Comparison of ENCODE assay signal across 1 cellular context in genomic region chr7:98021588-98022351, GRCh38.
TF ChIP-seq lines count a peak whose summit lies in the region.

No MANE protein-coding gene starts in this region.

TF ChIP-seq in HepG2, 621 proteins besides CTCF, POLR2A, EP300 and RAD21 (continued from another document and continues in another):
- TF ChIP-seq ZNF83 (CRISPR knock-in tag; IDR thresholded peaks at IDR 0.05; ENCODE audit: borderline replicate concordance) (peak; percentile 48; the same call in 1 of the 2 replicates), ZNF432 (CRISPR knock-in tag; IDR thresholded peaks at IDR 0.05; ENCODE audit: borderline replicate concordance) (no peak), CREB1 (IDR thresholded peaks at IDR 0.05) (no peak), CREB1 (CRISPR knock-in tag; IDR thresholded peaks at IDR 0.05) (no peak), FOSL2 (CRISPR knock-in tag; IDR thresholded peaks at IDR 0.05) (peak; percentile 57), MNT (IDR thresholded peaks at IDR 0.05) (no peak), ZNF770 (CRISPR knock-in tag; IDR thresholded peaks at IDR 0.05) (peak; percentile 94), ZFY (CRISPR knock-in tag; IDR thresholded peaks at IDR 0.05) (no peak), ARID3A (IDR thresholded peaks at IDR 0.05; ENCODE audit: low read depth, low read length) (0 out of 2 replicates have a peak, but pooled peaks have one; percentile 26), GABPB1 (CRISPR knock-in tag; IDR thresholded peaks at IDR 0.05) (peak; percentile 25; the same call in 1 of the 2 replicates), NFYB (CRISPR knock-in tag; IDR thresholded peaks at IDR 0.05) (no peak), NFKB2 (CRISPR knock-in tag; IDR thresholded peaks at IDR 0.05; ENCODE audit: borderline replicate concordance) (peak; percentile 59; the same call in 1 of the 2 replicates), ATF3 (CRISPR knock-in tag; IDR thresholded peaks at IDR 0.05) (0 out of 2 replicates have a peak, but pooled peaks have one; percentile 39), ZNF563 (CRISPR knock-in tag; IDR thresholded peaks at IDR 0.05) (no peak), ZNF10 (CRISPR knock-in tag; IDR thresholded peaks at IDR 0.05; ENCODE audit: borderline replicate concordance, low read depth) (no peak), MZF1 (CRISPR knock-in tag; IDR thresholded peaks at IDR 0.05; ENCODE audit: borderline replicate concordance) (no peak), ZNF207 (IDR thresholded peaks at IDR 0.05; ENCODE audit: borderline replicate concordance) (no peak), ERF (CRISPR knock-in tag; IDR thresholded peaks at IDR 0.05) (no peak), NKX3-1 (CRISPR knock-in tag; IDR thresholded peaks at IDR 0.05) (no peak), RELA (CRISPR knock-in tag; IDR thresholded peaks at IDR 0.05) (no peak), TOE1 (CRISPR knock-in tag; IDR thresholded peaks at IDR 0.05) (no peak), USF2 (IDR thresholded peaks at IDR 0.05; ENCODE audit: low read depth, low read length) (no peak), USF2 (CRISPR knock-in tag; IDR thresholded peaks at IDR 0.05; ENCODE audit: borderline replicate concordance) (no peak), MAFF (IDR thresholded peaks at IDR 0.05; ENCODE audit: low read depth, low read length) (no peak), ZMYM3 (CRISPR knock-in tag; IDR thresholded peaks at IDR 0.05) (no peak), MBD4 (IDR thresholded peaks at IDR 0.05; ENCODE audit: borderline replicate concordance, low read length) (no peak), XRCC5 (optimal IDR thresholded peaks at IDR 0.05; ENCODE audit: low read length) (peak; percentile 64), SAP130 (CRISPR knock-in tag; IDR thresholded peaks at IDR 0.05; ENCODE audit: low read depth) (0 out of 2 replicates have a peak, but pooled peaks have one; percentile 13), ZNF768 (CRISPR knock-in tag; IDR thresholded peaks at IDR 0.05) (peak; percentile 31; the same call in 1 of the 2 replicates), PPARG (CRISPR knock-in tag; conservative IDR thresholded peaks at IDR 0.05) (no peak), LCORL (IDR thresholded peaks at IDR 0.05) (no peak), LCORL (CRISPR knock-in tag; IDR thresholded peaks at IDR 0.05) (0 out of 2 replicates have a peak, but pooled peaks have one; percentile 45), ZNF546 (CRISPR knock-in tag; conservative IDR thresholded peaks at IDR 0.05) (no peak), SMAD1 (CRISPR knock-in tag; IDR thresholded peaks at IDR 0.05; ENCODE audit: borderline replicate concordance, low read depth) (0 out of 2 replicates have a peak, but pooled peaks have one; percentile 27), POGK (CRISPR knock-in tag; conservative IDR thresholded peaks at IDR 0.05) (0 out of 2 replicates have a peak, but pooled peaks have one; percentile 31), ZSCAN5A (CRISPR knock-in tag; IDR thresholded peaks at IDR 0.05; ENCODE audit: borderline replicate concordance) (no peak), ZBTB7A (CRISPR knock-in tag; IDR thresholded peaks at IDR 0.05) (0 out of 2 replicates have a peak, but pooled peaks have one; percentile 38)
- TF ChIP-seq, protein P1, sequence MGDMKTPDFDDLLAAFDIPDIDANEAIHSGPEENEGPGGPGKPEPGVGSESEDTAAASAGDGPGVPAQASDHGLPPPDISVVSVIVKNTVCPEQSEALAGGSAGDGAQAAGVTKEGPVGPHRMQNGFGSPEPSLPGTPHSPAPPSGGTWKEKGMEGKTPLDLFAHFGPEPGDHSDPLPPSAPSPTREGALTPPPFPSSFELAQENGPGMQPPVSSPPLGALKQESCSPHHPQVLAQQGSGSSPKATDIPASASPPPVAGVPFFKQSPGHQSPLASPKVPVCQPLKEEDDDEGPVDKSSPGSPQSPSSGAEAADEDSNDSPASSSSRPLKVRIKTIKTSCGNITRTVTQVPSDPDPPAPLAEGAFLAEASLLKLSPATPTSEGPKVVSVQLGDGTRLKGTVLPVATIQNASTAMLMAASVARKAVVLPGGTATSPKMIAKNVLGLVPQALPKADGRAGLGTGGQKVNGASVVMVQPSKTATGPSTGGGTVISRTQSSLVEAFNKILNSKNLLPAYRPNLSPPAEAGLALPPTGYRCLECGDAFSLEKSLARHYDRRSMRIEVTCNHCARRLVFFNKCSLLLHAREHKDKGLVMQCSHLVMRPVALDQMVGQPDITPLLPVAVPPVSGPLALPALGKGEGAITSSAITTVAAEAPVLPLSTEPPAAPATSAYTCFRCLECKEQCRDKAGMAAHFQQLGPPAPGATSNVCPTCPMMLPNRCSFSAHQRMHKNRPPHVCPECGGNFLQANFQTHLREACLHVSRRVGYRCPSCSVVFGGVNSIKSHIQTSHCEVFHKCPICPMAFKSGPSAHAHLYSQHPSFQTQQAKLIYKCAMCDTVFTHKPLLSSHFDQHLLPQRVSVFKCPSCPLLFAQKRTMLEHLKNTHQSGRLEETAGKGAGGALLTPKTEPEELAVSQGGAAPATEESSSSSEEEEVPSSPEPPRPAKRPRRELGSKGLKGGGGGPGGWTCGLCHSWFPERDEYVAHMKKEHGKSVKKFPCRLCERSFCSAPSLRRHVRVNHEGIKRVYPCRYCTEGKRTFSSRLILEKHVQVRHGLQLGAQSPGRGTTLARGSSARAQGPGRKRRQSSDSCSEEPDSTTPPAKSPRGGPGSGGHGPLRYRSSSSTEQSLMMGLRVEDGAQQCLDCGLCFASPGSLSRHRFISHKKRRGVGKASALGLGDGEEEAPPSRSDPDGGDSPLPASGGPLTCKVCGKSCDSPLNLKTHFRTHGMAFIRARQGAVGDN (CRISPR knock-in tag; IDR thresholded peaks at IDR 0.05), result 0 out of 2 replicates have a peak, but pooled peaks have one; percentile 41
- TF ChIP-seq, protein P2, sequence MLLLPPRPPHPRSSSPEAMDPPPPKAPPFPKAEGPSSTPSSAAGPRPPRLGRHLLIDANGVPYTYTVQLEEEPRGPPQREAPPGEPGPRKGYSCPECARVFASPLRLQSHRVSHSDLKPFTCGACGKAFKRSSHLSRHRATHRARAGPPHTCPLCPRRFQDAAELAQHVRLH (CRISPR knock-in tag; IDR thresholded peaks at IDR 0.05; ENCODE audit: borderline replicate concordance, low read depth), result no peak
- TF ChIP-seq, protein P3, sequence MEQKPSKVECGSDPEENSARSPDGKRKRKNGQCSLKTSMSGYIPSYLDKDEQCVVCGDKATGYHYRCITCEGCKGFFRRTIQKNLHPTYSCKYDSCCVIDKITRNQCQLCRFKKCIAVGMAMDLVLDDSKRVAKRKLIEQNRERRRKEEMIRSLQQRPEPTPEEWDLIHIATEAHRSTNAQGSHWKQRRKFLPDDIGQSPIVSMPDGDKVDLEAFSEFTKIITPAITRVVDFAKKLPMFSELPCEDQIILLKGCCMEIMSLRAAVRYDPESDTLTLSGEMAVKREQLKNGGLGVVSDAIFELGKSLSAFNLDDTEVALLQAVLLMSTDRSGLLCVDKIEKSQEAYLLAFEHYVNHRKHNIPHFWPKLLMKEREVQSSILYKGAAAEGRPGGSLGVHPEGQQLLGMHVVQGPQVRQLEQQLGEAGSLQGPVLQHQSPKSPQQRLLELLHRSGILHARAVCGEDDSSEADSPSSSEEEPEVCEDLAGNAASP (CRISPR knock-in tag; IDR thresholded peaks at IDR 0.05; ENCODE audit: borderline replicate concordance), result peak; percentile 51; the same call in 1 of the 2 replicates
- TF ChIP-seq, protein P4, sequence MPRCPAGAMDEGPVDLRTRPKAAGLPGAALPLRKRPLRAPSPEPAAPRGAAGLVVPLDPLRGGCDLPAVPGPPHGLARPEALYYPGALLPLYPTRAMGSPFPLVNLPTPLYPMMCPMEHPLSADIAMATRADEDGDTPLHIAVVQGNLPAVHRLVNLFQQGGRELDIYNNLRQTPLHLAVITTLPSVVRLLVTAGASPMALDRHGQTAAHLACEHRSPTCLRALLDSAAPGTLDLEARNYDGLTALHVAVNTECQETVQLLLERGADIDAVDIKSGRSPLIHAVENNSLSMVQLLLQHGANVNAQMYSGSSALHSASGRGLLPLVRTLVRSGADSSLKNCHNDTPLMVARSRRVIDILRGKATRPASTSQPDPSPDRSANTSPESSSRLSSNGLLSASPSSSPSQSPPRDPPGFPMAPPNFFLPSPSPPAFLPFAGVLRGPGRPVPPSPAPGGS (CRISPR knock-in tag; IDR thresholded peaks at IDR 0.05), result peak; percentile 46; the same call in 1 of the 2 replicates
